In the genomic region with DNA sequence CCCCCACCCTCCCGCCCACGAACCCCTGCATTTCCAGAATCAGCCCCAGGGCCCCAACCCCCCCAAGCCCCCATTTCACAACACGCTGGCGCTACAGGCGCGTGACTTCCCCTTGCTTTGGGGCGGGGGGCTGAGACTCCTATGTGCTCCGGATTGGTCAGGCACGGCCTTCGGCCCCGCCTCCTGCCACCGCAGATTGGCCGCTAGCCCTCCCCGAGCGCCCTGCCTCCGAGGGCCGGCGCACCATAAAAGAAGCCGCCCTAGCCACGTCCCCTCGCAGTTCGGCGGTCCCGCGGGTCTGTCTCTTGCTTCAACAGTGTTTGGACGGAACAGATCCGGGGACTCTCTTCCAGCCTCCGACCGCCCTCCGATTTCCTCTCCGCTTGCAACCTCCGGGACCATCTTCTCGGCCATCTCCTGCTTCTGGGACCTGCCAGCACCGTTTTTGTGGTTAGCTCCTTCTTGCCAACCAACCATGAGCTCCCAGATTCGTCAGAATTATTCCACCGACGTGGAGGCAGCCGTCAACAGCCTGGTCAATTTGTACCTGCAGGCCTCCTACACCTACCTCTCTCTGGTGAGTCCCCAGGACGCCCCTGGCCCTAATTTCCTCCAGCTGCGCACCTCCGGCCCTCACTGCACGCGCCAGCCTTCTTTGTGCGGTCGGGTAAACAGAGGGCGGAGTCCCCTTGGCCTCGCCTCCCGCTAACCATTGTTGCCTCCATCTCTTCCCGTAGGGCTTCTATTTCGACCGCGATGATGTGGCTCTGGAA, we compare ENCODE assay signal across 8 cellular contexts. TPM values are rescaled to one million over a fixed set of nuclear protein-coding genes. Genes with fewer than 3 reads are reported as not detected.
DNase-seq lines count a peak whose midpoint lies in the region; ATAC-seq and FAIRE-seq lines count a peak whose summit lies in the region.

A gene (plus strand): TSS at position 277 of the 773 bp plus-strand sequence. CDS start 199 bp downstream, at position 476.

- DNase-seq in NCI-H187 treated with DMSO at 0.1 percent for 48 hours (lab: John Stamatoyannopoulos, UW), result peak; percentile 74
- peak; percentile 94 for DNase-seq in T-helper 2 cell treated with Interferon-gamma antibody and Interleukin-4, amounts not matched to agents 5 μg/mL and 100 μg/mL, for 36 hours (ENCODE audit: low spot score)
- peak; percentile 61 to 99 (median 97) for DNase-seq in anterior cingulate cortex (lab: John Stamatoyannopoulos, UW)
- DNase-seq in left ventricle myocardium superior, result peak; percentile 99
- peak; percentile 86 for DNase-seq in pulmonary artery endothelial cell (ENCODE audit: low read depth, low spot score)
- peak; percentile 97 for DNase-seq in urothelium cell line (ENCODE audit: low spot score)

- H3K4me1 Mint-ChIP-seq in T-helper 2 cell treated with Interferon-gamma antibody and Interleukin-4, amounts not matched to agents 5 μg/mL and 100 μg/mL, for 36 hours (ENCODE audit: low read depth), result peaks cover 43% of the 10 kb centered on the region

- H3K27ac Mint-ChIP-seq in T-helper 2 cell treated with Interferon-gamma antibody and Interleukin-4, amounts not matched to agents 5 μg/mL and 100 μg/mL, for 36 hours, result peak within 1 kb of the TSS; percentile 93

- ATAC-seq in GM18498 (IDR thresholded peaks at IDR 0.05; ENCODE audit: unreplicated experiment) (peak; percentile 58), HG02943 (IDR thresholded peaks at IDR 0.05; ENCODE audit: low read depth, unreplicated experiment) (peak; percentile 55), left ventricle myocardium superior (peak; percentile 87)

- peak within 1 kb of the TSS; percentile 85 for H3K4me3 Mint-ChIP-seq in T-helper 2 cell treated with Interferon-gamma antibody and Interleukin-4, amounts not matched to agents 5 μg/mL and 100 μg/mL, for 36 hours

- no peaks in the 10 kb centered on the region for H3K9me3 Mint-ChIP-seq in T-helper 2 cell treated with Interferon-gamma antibody and Interleukin-4, amounts not matched to agents 5 μg/mL and 100 μg/mL, for 36 hours

- intact Hi-C loops in left ventricle myocardium superior (cut with micrococcal nuclease), result no loop called here

- H3K36me3 Mint-ChIP-seq in T-helper 2 cell treated with Interferon-gamma antibody and Interleukin-4, amounts not matched to agents 5 μg/mL and 100 μg/mL, for 36 hours (ENCODE audit: low read depth), result peaks cover 42% of the 10 kb centered on the region

- peak; percentile 79 for FAIRE-seq in urothelium cell line (lab: Jason Lieb, UNC)

- no peaks in the 10 kb centered on the region for H3K27me3 Mint-ChIP-seq in T-helper 2 cell treated with Interferon-gamma antibody and Interleukin-4, amounts not matched to agents 5 μg/mL and 100 μg/mL, for 36 hours (ENCODE audit: low read depth)

RNA-seq across cellular contexts. Expression of the gene that starts here (rescaled TPM):
- 684 TPM for total RNA-seq in left ventricle myocardium superior
- total RNA-seq in pulmonary artery endothelial cell, result 963 and 1,316 TPM in 2 replicates

Comparison
In these comparisons a context has a peak if more than half of its experiments do, and no peak if none do; other contexts are left out.
1. Peak in every context shown above with its lines: DNase-seq and ATAC-seq.